21 cellular contexts compared by ENCODE assay signal in genomic region chr9:114240647-114241558, GRCh38.
"Had no signal": no experiment of that assay in that cellular context is flagged by ENCODE, and none has a peak within 500 bp of the region (broad histone marks: within the 10 kb centered on the region; RNA-seq: fewer than 3 reads in every experiment).

No MANE protein-coding gene starts in this region.

- H3K4me3 Mint-ChIP-seq: activated CD8-positive, alpha-beta T cell treated with anti-CD3 and anti-CD28 coated beads for 36 hours; activated T-cell treated with anti-CD3 and anti-CD28 coated beads, Interleukin-2, amount 50 U/mL, for 72 hours; brain; central memory CD8-positive, alpha-beta T cell; immature natural killer cell; natural killer cell treated with Interleukin-12 subunit alpha and Interleukin-12 subunit beta and Interleukin-15 and Interleukin-18, amount 100 ng/mL, for 72 hours had no signal

- H3K4me1 Mint-ChIP-seq: immature natural killer cell had no signal

- H3K9me3 Mint-ChIP-seq: activated CD8-positive, alpha-beta T cell treated with anti-CD3 and anti-CD28 coated beads for 36 hours; activated naive CD4-positive, alpha-beta T cell treated with anti-CD3 and anti-CD28 coated beads, Interleukin-2, amount 50 U/mL, for 72 hours; activated T-cell treated with anti-CD3 and anti-CD28 coated beads, Interleukin-2, amount 50 U/mL, for 72 hours; brain; central memory CD8-positive, alpha-beta T cell; immature natural killer cell; natural killer cell treated with Interleukin-12 subunit alpha and Interleukin-12 subunit beta and Interleukin-15 and Interleukin-18, amount 100 ng/mL, for 72 hours had no signal

- H3K4me3 ChIP-seq: coronary artery, esophagus squamous epithelium, right atrium auricular region, spleen, thoracic aorta, upper lobe of right lung had no signal

- ATAC-seq: activated CD8-positive, alpha-beta T cell treated with anti-CD3 and anti-CD28 coated beads for 36 hours; activated naive CD4-positive, alpha-beta T cell treated with anti-CD3 and anti-CD28 coated beads, Interleukin-2, amount 50 U/mL, for 72 hours; upper lobe of right lung had no signal

- H3K27ac Mint-ChIP-seq: activated CD8-positive, alpha-beta T cell treated with anti-CD3 and anti-CD28 coated beads for 36 hours; activated naive CD4-positive, alpha-beta T cell treated with anti-CD3 and anti-CD28 coated beads, Interleukin-2, amount 50 U/mL, for 72 hours; activated T-cell treated with anti-CD3 and anti-CD28 coated beads, Interleukin-2, amount 50 U/mL, for 72 hours; immature natural killer cell; natural killer cell treated with Interleukin-12 subunit alpha and Interleukin-12 subunit beta and Interleukin-15 and Interleukin-18, amount 100 ng/mL, for 72 hours had no signal

- H3K9me3 ChIP-seq: esophagus squamous epithelium, right atrium auricular region, spleen, thoracic aorta, upper lobe of right lung had no signal

- H3K27me3 ChIP-seq: esophagus squamous epithelium, right atrium auricular region, upper lobe of right lung had no signal

- DNase-seq: activated CD8-positive, alpha-beta memory T cell treated with anti-CD3 and anti-CD28 coated beads, Interleukin-2, amount 50 U/mL, for 48 hours; activated CD8-positive, alpha-beta T cell treated with anti-CD3 and anti-CD28 coated beads for 36 hours; activated gamma-delta T cell; activated T-cell treated with anti-CD3 and anti-CD28 coated beads, Interleukin-2, amount 50 U/mL, for 72 hours; effector CD4-positive, alpha-beta T cell; esophagus squamous epithelium; glutamatergic neuron; immature natural killer cell; mesendoderm; occipital lobe; spleen; SW 1271; upper lobe of right lung had no signal

- H3K36me3 ChIP-seq: right atrium auricular region, spleen, upper lobe of right lung had no signal

- H3K27ac ChIP-seq: coronary artery, esophagus squamous epithelium, right atrium auricular region, spleen, thoracic aorta, upper lobe of right lung, VCaP had no signal

- H3K36me3 Mint-ChIP-seq: activated naive CD4-positive, alpha-beta T cell treated with anti-CD3 and anti-CD28 coated beads, Interleukin-2, amount 50 U/mL, for 72 hours; brain; immature natural killer cell; natural killer cell treated with Interleukin-12 subunit alpha and Interleukin-12 subunit beta and Interleukin-15 and Interleukin-18, amount 100 ng/mL, for 72 hours had no signal

- H3K27me3 Mint-ChIP-seq: activated CD8-positive, alpha-beta T cell treated with anti-CD3 and anti-CD28 coated beads for 36 hours had no signal
